ENCODE assay signal across 12 cellular contexts in genomic region chr4:85741921-85742591, GRCh38.
DNase-seq lines count a peak whose midpoint lies in the region; ATAC-seq, FAIRE-seq and TF ChIP-seq lines count a peak whose summit lies in the region.
"Had no signal": no experiment of that assay in that cellular context is flagged by ENCODE, and none has a peak within 500 bp of the region (broad histone marks: within the 10 kb centered on the region; RNA-seq: fewer than 3 reads in every experiment).

No MANE protein-coding gene starts in this region.

- no peaks in the 10 kb centered on the region; the same call in 1 of the 2 replicates for H3K9me2 ChIP-seq in HCT116 (ENCODE audit: insufficient read depth)

- H3K36me3 ChIP-seq in HCT116 (ENCODE audit: control insufficient read depth in 1 of 2, insufficient read depth in 2 of 2, low read length in 2 of 2): no peaks in the 10 kb centered on the region
- no peaks in the 10 kb centered on the region for H3K36me3 ChIP-seq in fibroblast of lung (ENCODE audit: control insufficient read depth, insufficient read depth, low read length)
- H3K36me3 ChIP-seq in small intestine (ENCODE audit: control insufficient read depth in 2 of 2, insufficient read depth in 2 of 2, low read length in 2 of 2): no peaks in the 10 kb centered on the region

- no TSS peak for BruUV-seq in HCT116 (replicated peaks; lab: Mats Ljungman, UMichigan)

- ATAC-seq in HCT116: no peak
- ATAC-seq in GM21381 (IDR thresholded peaks at IDR 0.05; ENCODE audit: unreplicated experiment): no peak

- H4K20me1 ChIP-seq in HCT116 (ENCODE audit: insufficient read depth) (no peaks in the 10 kb centered on the region), fibroblast of lung (ENCODE audit: control insufficient read depth, extremely low read depth, insufficient read depth, low read length) (no peaks in the 10 kb centered on the region)

- no peak for TF ChIP-seq CTCF in HCT116 (IDR thresholded peaks at IDR 0.05 in 2 of 3, conservative IDR thresholded peaks at IDR 0.05 in 1 of 3; ENCODE audit: borderline replicate concordance in 1 of 3, insufficient read depth in 1 of 3, low read depth in 2 of 3, low read length in 2 of 3)
- TF ChIP-seq CTCF in fibroblast of lung (conservative IDR thresholded peaks at IDR 0.05 in 1 of 2, IDR thresholded peaks at IDR 0.05 in 1 of 2; ENCODE audit: low read depth in 1 of 2, low read length in 2 of 2): no peak

- no peaks in the 10 kb centered on the region for H3K4me1 Mint-ChIP-seq in activated CD4-positive, alpha-beta T cell treated with anti-CD3 and anti-CD28 coated beads, Interleukin-2, amount 10 ng/mL, durations not matched to agents 7 days and 5 days
- H3K4me1 Mint-ChIP-seq: activated CD4-positive, alpha-beta memory T cell treated with anti-CD3 and anti-CD28 coated beads, Interleukin-2, amount 10 ng/mL, durations not matched to agents 7 days and 5 days had no signal

- no peaks in the 10 kb centered on the region for H3K9me3 Mint-ChIP-seq in activated CD4-positive, alpha-beta T cell treated with anti-CD3 and anti-CD28 coated beads, Interleukin-2, amount 10 ng/mL, durations not matched to agents 7 days and 5 days

- H3K4me2 ChIP-seq in HCT116 (ENCODE audit: low read length) (peak overlapping the region; percentile 78; the same call in 1 of the 2 replicates), fibroblast of lung (ENCODE audit: extremely low read depth, insufficient read depth, low read length) (no peak overlapping the region)

- H3K4me3 ChIP-seq in HCT116 (replicated peaks in 1 of 2; ENCODE audit: low read depth in 1 of 2, low read length in 2 of 2): no peak overlapping the region
- no peak overlapping the region for H3K4me3 ChIP-seq in fibroblast of lung (replicated peaks in 1 of 4; ENCODE audit: control extremely low read depth in 1 of 4, insufficient read depth in 1 of 4, low read depth in 3 of 4, low read length in 4 of 4)
- no peak overlapping the region for H3K4me3 ChIP-seq in small intestine (ENCODE audit: low read depth in 1 of 2, low read length in 2 of 2)

- no peak overlapping the region for H3K4me3 Mint-ChIP-seq in activated CD4-positive, alpha-beta T cell treated with anti-CD3 and anti-CD28 coated beads, Interleukin-2, amount 10 ng/mL, durations not matched to agents 7 days and 5 days
- H3K4me3 Mint-ChIP-seq: activated CD4-positive, alpha-beta memory T cell treated with anti-CD3 and anti-CD28 coated beads, Interleukin-2, amount 10 ng/mL, durations not matched to agents 7 days and 5 days had no signal

- no peaks in the 10 kb centered on the region for H3K36me3 Mint-ChIP-seq in activated CD4-positive, alpha-beta T cell treated with anti-CD3 and anti-CD28 coated beads, Interleukin-2, amount 10 ng/mL, durations not matched to agents 7 days and 5 days (ENCODE audit: low read depth)

- H3K79me2 ChIP-seq in HCT116 (ENCODE audit: insufficient read depth, low read length) (no peaks in the 10 kb centered on the region), fibroblast of lung (ENCODE audit: control insufficient read depth, insufficient read depth, low read length) (no peaks in the 10 kb centered on the region)

- H3K27ac ChIP-seq in HCT116 (ENCODE audit: low read depth, low read length) (no peak overlapping the region), fibroblast of lung (ENCODE audit: insufficient read depth, low read length) (peak overlapping the region; percentile 4), small intestine (ENCODE audit: low read depth in 1 of 2, low read length in 1 of 2) (peak overlapping the region in 1 of 2 donors; percentile 4)

- DNase-seq in HCT116 (ENCODE audit: low read depth, low spot score) (no peak), NCI-H82 treated with DMSO at 0.1 percent for 48 hours (lab: John Stamatoyannopoulos, UW; ENCODE audit: unreplicated experiment) (peak; percentile 23), fibroblast of lung (ENCODE audit: low read depth in 2 of 2) (no peak), posterior vena cava (ENCODE audit: low spot score) (peak; percentile 73), small intestine (no peak)
- DNase-seq in NK-92 treated with Interleukin-12 subunit alpha and Interleukin-12 subunit beta, amount 100 ng/mL, for 24 hours (lab: John Stamatoyannopoulos, UW): no peak
- no peak for DNase-seq in activated CD4-positive, alpha-beta T cell treated with anti-CD3 and anti-CD28 coated beads, Interleukin-2, amount 10 ng/mL, durations not matched to agents 7 days and 5 days
- DNase-seq: activated CD4-positive, alpha-beta memory T cell treated with anti-CD3 and anti-CD28 coated beads, Interleukin-2, amount 10 ng/mL, durations not matched to agents 7 days and 5 days; Calu3; mesendoderm had no signal

- H3K9ac ChIP-seq in HCT116 (ENCODE audit: low read length): no peak overlapping the region
- H3K9ac ChIP-seq in fibroblast of lung (ENCODE audit: insufficient read depth, low read length): no peak overlapping the region

- H3K9me3 ChIP-seq in HCT116 (ENCODE audit: control insufficient read depth in 1 of 2, insufficient read depth in 1 of 2, low read depth in 1 of 2, low read length in 2 of 2) (no peaks in the 10 kb centered on the region), fibroblast of lung (ENCODE audit: control insufficient read depth, insufficient read depth, low read depth, low read length) (no peaks in the 10 kb centered on the region), small intestine (ENCODE audit: control insufficient read depth, low read depth) (no peaks in the 10 kb centered on the region)

- WGBS in small intestine, 3 donors: 83 to 86% (median 85%) methylated on average over 5 of the region's 5 CpGs

- peaks cover 19 to 58% of the 10 kb centered on the region in 2 experiments for H3K4me1 ChIP-seq in HCT116 (ENCODE audit: control insufficient read depth in 1 of 2, insufficient read depth in 2 of 2, low read length in 2 of 2)
- H3K4me1 ChIP-seq in fibroblast of lung (ENCODE audit: control insufficient read depth, extremely low read depth, insufficient read depth, low read length): peaks cover 8% of the 10 kb centered on the region
- no peaks in the 10 kb centered on the region for H3K4me1 ChIP-seq in small intestine (ENCODE audit: control insufficient read depth in 2 of 2, insufficient read depth in 1 of 2, low read depth in 1 of 2, low read length in 1 of 2)

- POLR2A ChIA-PET in HCT116 (lab: Charles Lee): interaction anchor here (2.7 kb wide), 1 partner anchor 267 kb away, joined by 7 read pairs; the partner anchor contains the start of gene ARHGAP24
- POLR2A ChIA-PET in activated CD4-positive, alpha-beta T cell treated with anti-CD3 and anti-CD28 coated beads, Interleukin-2, amount 10 ng/mL, durations not matched to agents 7 days and 5 days (lab: Charles Lee): no interaction called here

- RAD21 ChIA-PET in HCT116 (lab: Charles Lee; ENCODE audit: low non-redundant PET in 1 of 2, low total read pairs in 2 of 2, uncharacterized antibody in 2 of 2, unreplicated experiment in 2 of 2): no interaction called here

- no peak overlapping the region for H3K27ac Mint-ChIP-seq in activated CD4-positive, alpha-beta T cell treated with anti-CD3 and anti-CD28 coated beads, Interleukin-2, amount 10 ng/mL, durations not matched to agents 7 days and 5 days
- H3K27ac Mint-ChIP-seq: activated CD4-positive, alpha-beta memory T cell treated with anti-CD3 and anti-CD28 coated beads, Interleukin-2, amount 10 ng/mL, durations not matched to agents 7 days and 5 days had no signal

- intact Hi-C loops in HCT116 (cut with micrococcal nuclease) (loop anchor here (10.0 kb wide), 1 partner anchor 267 kb away; the partner anchor contains the start of gene ARHGAP24), posterior vena cava (cut with DNase I) (no loop called here)

- no peak for FAIRE-seq in small intestine (lab: Jason Lieb, UNC)
- FAIRE-seq: RCC 7860 had no signal

- H3K27me3 Mint-ChIP-seq in activated CD4-positive, alpha-beta T cell treated with anti-CD3 and anti-CD28 coated beads, Interleukin-2, amount 10 ng/mL, durations not matched to agents 7 days and 5 days: no peaks in the 10 kb centered on the region
- H3K27me3 Mint-ChIP-seq: activated CD4-positive, alpha-beta memory T cell treated with anti-CD3 and anti-CD28 coated beads, Interleukin-2, amount 10 ng/mL, durations not matched to agents 7 days and 5 days had no signal

- TF ChIP-seq RAD21 in HCT116 (IDR thresholded peaks at IDR 0.05; ENCODE audit: low read depth): no peak

- no peak for TF ChIP-seq POLR2A in HCT116 (IDR thresholded peaks at IDR 0.05; ENCODE audit: borderline replicate concordance, extremely low read depth, insufficient read depth, insufficient read length)

- H2AFZ ChIP-seq in HCT116 (ENCODE audit: low read depth, low read length, poor library complexity, severe bottlenecking) (peak overlapping the region; percentile 91), fibroblast of lung (ENCODE audit: low read length) (no peak overlapping the region)

- CTCF ChIA-PET in HCT116 (lab: Charles Lee): interaction anchor here (1.3 to 1.4 kb wide), 2 partner anchors 55 to 324 kb away, joined by 3 to 4 read pairs; no protein-coding TSS in a partner anchor
- CTCF ChIA-PET in activated CD4-positive, alpha-beta T cell treated with anti-CD3 and anti-CD28 coated beads, Interleukin-2, amount 10 ng/mL, durations not matched to agents 7 days and 5 days (lab: Charles Lee): no interaction called here

- no peaks in the 10 kb centered on the region for H3K27me3 ChIP-seq in HCT116 (ENCODE audit: insufficient read depth, low read length)
- H3K27me3 ChIP-seq in fibroblast of lung (ENCODE audit: control insufficient read depth, insufficient read depth, low read length): no peaks in the 10 kb centered on the region
- H3K27me3 ChIP-seq in small intestine (ENCODE audit: control insufficient read depth in 2 of 2, insufficient read depth in 2 of 2, low read length in 2 of 2): no peaks in the 10 kb centered on the region

TF ChIP-seq in HCT116, 20 proteins besides CTCF, POLR2A, EP300 and RAD21:
- TF ChIP-seq CEBPB (IDR thresholded peaks at IDR 0.05; ENCODE audit: low read depth): no peak
- TF ChIP-seq EGR1 (IDR thresholded peaks at IDR 0.05; ENCODE audit: low read depth): no peak
- TF ChIP-seq ZBTB33 (IDR thresholded peaks at IDR 0.05; ENCODE audit: extremely low read depth, insufficient replicate concordance, low read length): no peak
- 0 out of 2 replicates have a peak, but pooled peaks have one; percentile 15 for TF ChIP-seq CBX3 (IDR thresholded peaks at IDR 0.05; ENCODE audit: low read depth)

Comparison
In these comparisons a context has a peak if more than half of its experiments do, and no peak if none do; other contexts are left out.
1. DNase-seq: peak in NCI-H82 treated with DMSO at 0.1 percent for 48 hours (single experiment) and posterior vena cava (single experiment); none in HCT116 (single experiment), fibroblast of lung (0 of 2), NK-92 treated with Interleukin-12 subunit alpha and Interleukin-12 subunit beta, amount 100 ng/mL, for 24 hours (single experiment), small intestine (single experiment) and activated CD4-positive, alpha-beta T cell treated with anti-CD3 and anti-CD28 coated beads, Interleukin-2, amount 10 ng/mL, durations not matched to agents 7 days and 5 days (single experiment).